Comparison of ENCODE assay signal across 7 cellular contexts in genomic region chr14:44961730-44962572, GRCh38.
DNase-seq lines count a peak whose midpoint lies in the region; ATAC-seq, FAIRE-seq and TF ChIP-seq lines count a peak whose summit lies in the region.

TSS of gene KLHL28 (minus strand) at chr14:44961947. CDS start at chr14:44945928, 16,019 bp downstream.
TSS of gene TOGARAM1 (plus strand) at chr14:44962190. CDS start at chr14:44962422, 232 bp downstream.

- FAIRE-seq in GM18507 (lab: Jason Lieb, UNC): peak; percentile 100

- peak; percentile 85 for DNase-seq in GM18507 (ENCODE audit: extremely low spot score, insufficient read length, low read depth)
- peak; percentile 97 to 99 for DNase-seq in NCI-H1930 (lab: John Stamatoyannopoulos, UW)
- peak; percentile 98 for DNase-seq in T-helper 22 cell (ENCODE audit: low read depth)
- peak; percentile 100 for DNase-seq in astrocyte of the cerebellum (ENCODE audit: low read depth)
- peak; percentile 100 for DNase-seq in hippocampal formation (lab: John Stamatoyannopoulos, UW)
- peak; percentile 98 for DNase-seq in retina

- peak within 1 kb of the TSS; percentile 74 for H3K4me3 ChIP-seq in astrocyte of the cerebellum (ENCODE audit: low read depth, low read length)

- in situ Hi-C loops in astrocyte of the cerebellum (cut with HindIII; ENCODE audit: low sequenced_read_pairs): loop anchor here (25.0 kb wide), 1 partner anchor 175 kb away; the partner anchor contains the start of genes FANCM and FKBP3

- no peak for TF ChIP-seq CTCF in astrocyte of the cerebellum (IDR thresholded peaks at IDR 0.05; ENCODE audit: low read depth, low read length, missing control alignments)

- peak; percentile 90 for ATAC-seq in HG02973 (IDR thresholded peaks at IDR 0.05; ENCODE audit: unreplicated experiment)

Comparison
In these comparisons a context has a peak if more than half of its experiments do, and no peak if none do; other contexts are left out.
1. Peak in every context shown above with its lines: DNase-seq, ATAC-seq and H3K4me3 ChIP-seq.